ENCODE assay signal across 14 cellular contexts in genomic region chr19:42311612-42312160, GRCh38. TPM values are rescaled to one million over a fixed set of nuclear protein-coding genes. Genes with fewer than 3 reads are reported as not detected.
A peak's percentile ranks its signal among the peaks of the same experiment; 100 is the strongest.
DNase-seq lines count a peak whose midpoint lies in the region; ATAC-seq, FAIRE-seq and TF ChIP-seq lines count a peak whose summit lies in the region.
"Had no signal": no experiment of that assay in that cellular context is flagged by ENCODE, and none has a peak within 500 bp of the region (broad histone marks: within the 10 kb centered on the region; RNA-seq: fewer than 3 reads in every experiment).

No MANE protein-coding gene starts in this region.

- ATAC-seq in HepG2 (peak; percentile 65), right lobe of liver (no peak)
- no peak for ATAC-seq in effector memory CD8-positive, alpha-beta T cell (replicated peaks)

- in situ Hi-C loops in HepG2 (cut with HindIII; ENCODE audit: extremely low pct_ligation_motif_present, low pct_unique_long_range_greater_than_20kb) = no loop called here

- H3K36me3 ChIP-seq in HepG2 (replicated peaks in 1 of 2; ENCODE audit: control insufficient read depth in 1 of 2, insufficient read depth in 2 of 2, low read length in 2 of 2) (no peaks in the 10 kb centered on the region), right lobe of liver (no peaks in the 10 kb centered on the region), OCI-LY3 (replicated peaks; ENCODE audit: low read depth, low read length) (no peaks in the 10 kb centered on the region), endodermal cell (ENCODE audit: control insufficient read depth, insufficient read depth, low read length) (no peaks in the 10 kb centered on the region), colonic mucosa (no peaks in the 10 kb centered on the region)
- H3K36me3 ChIP-seq: cardiac muscle cell, transverse colon had no signal

- H2AFZ ChIP-seq in HepG2 (ENCODE audit: low read length) = no peak overlapping the region
- no peak overlapping the region for H2AFZ ChIP-seq in OCI-LY3 (ENCODE audit: low read depth, low read length)

- H3K27me3 Mint-ChIP-seq in endodermal cell (ENCODE audit: insufficient read depth) = peaks cover 47% of the 10 kb centered on the region
- peaks cover 36 to 52% of the 10 kb centered on the region in 2 donors for H3K27me3 Mint-ChIP-seq in effector memory CD8-positive, alpha-beta T cell

- H3K4me2 ChIP-seq in HepG2 (ENCODE audit: low read depth, low read length) = no peak overlapping the region
- no peak overlapping the region for H3K4me2 ChIP-seq in OCI-LY3 (ENCODE audit: low read length)

- no peak for FAIRE-seq in HepG2 (lab: Jason Lieb, UNC)

- TF ChIP-seq CTCF in HepG2 (CRISPR knock-in tag; IDR thresholded peaks at IDR 0.05) = peak; percentile 51
- no peak for TF ChIP-seq CTCF in right lobe of liver (IDR thresholded peaks at IDR 0.05)
- TF ChIP-seq CTCF in OCI-LY3 (IDR thresholded peaks at IDR 0.05; ENCODE audit: low read depth, low read length) = peak; percentile 19
- TF ChIP-seq CTCF in endodermal cell (conservative IDR thresholded peaks at IDR 0.05) = peak; percentile 67
- TF ChIP-seq CTCF in colonic mucosa (IDR thresholded peaks at IDR 0.05) = no peak

- TF ChIP-seq EP300 in HepG2 (IDR thresholded peaks at IDR 0.05; ENCODE audit: low read depth in 2 of 2, low read length in 2 of 2) = no peak
- TF ChIP-seq EP300 in HepG2 (CRISPR knock-in tag; IDR thresholded peaks at IDR 0.05; ENCODE audit: borderline replicate concordance) = no peak

- H3K9me3 ChIP-seq in HepG2 (ENCODE audit: low read length) (no peaks in the 10 kb centered on the region), right lobe of liver (no peaks in the 10 kb centered on the region), OCI-LY3 (ENCODE audit: insufficient read depth, low read length) (no peaks in the 10 kb centered on the region), endodermal cell (ENCODE audit: control insufficient read depth, low read length) (no peaks in the 10 kb centered on the region), colonic mucosa (no peaks in the 10 kb centered on the region)
- H3K9me3 ChIP-seq: transverse colon had no signal

- CTCF ChIA-PET in HepG2 (lab: Yijun Ruan, JAX; ENCODE audit: low intra/inter-chr PET ratio, low total read pairs) = no interaction called here

- no peak for DNase-seq in HepG2 (ENCODE audit: low spot score)
- DNase-seq in right lobe of liver = no peak
- DNase-seq in endodermal cell = peak; percentile 69
- DNase-seq in colonic mucosa = no peak
- no peak for DNase-seq in mucosa of gallbladder (ENCODE audit: low spot score)
- DNase-seq in effector memory CD8-positive, alpha-beta T cell = no peak
- no peak for DNase-seq in activated CD8-positive, alpha-beta memory T cell treated with anti-CD3 and anti-CD28 coated beads, Interleukin-2, amount 50 U/mL, for 48 hours
- DNase-seq: activated effector memory CD4-positive, alpha-beta T cell treated with anti-CD3 and anti-CD28 coated beads, Interleukin-2, amount 50 U/mL, for 16 hours; islet precursor cell; Right ventricle myocardium superior; transverse colon had no signal

- intact Hi-C loops in HepG2 (cut with micrococcal nuclease; ENCODE audit: unreplicated experiment) = no loop called here
- intact Hi-C loops in right lobe of liver (cut with DNase I) = no loop called here
- intact Hi-C loops in colonic mucosa (cut with DNase I) = no loop called here

- TF ChIP-seq RAD21 in HepG2 (CRISPR knock-in tag; IDR thresholded peaks at IDR 0.05) = no peak

- no peaks in the 10 kb centered on the region for H3K79me2 ChIP-seq in HepG2 (ENCODE audit: insufficient read depth, low read length)
- H3K79me2 ChIP-seq in OCI-LY3 (ENCODE audit: low read length) = no peaks in the 10 kb centered on the region

- H3K4me1 ChIP-seq in HepG2 (ENCODE audit: insufficient read depth, low read length) = peaks cover 25% of the 10 kb centered on the region
- peaks cover 0 to 6% (median 0%) of the 10 kb centered on the region in 4 donors for H3K4me1 ChIP-seq in right lobe of liver
- peaks cover 16% of the 10 kb centered on the region for H3K4me1 ChIP-seq in OCI-LY3 (ENCODE audit: low read length)
- H3K4me1 ChIP-seq in endodermal cell (ENCODE audit: control insufficient read depth, insufficient read depth, low read length) = no peaks in the 10 kb centered on the region
- H3K4me1 ChIP-seq in colonic mucosa = no peaks in the 10 kb centered on the region

- H3K9ac ChIP-seq in HepG2 (ENCODE audit: insufficient read depth, low read depth, low read length) = no peak overlapping the region
- H3K9ac ChIP-seq in OCI-LY3 (ENCODE audit: low read length) = no peak overlapping the region
- H3K9ac ChIP-seq in endodermal cell (ENCODE audit: extremely low read depth, low read length, poor library complexity, severe bottlenecking) = no peak overlapping the region
- no peak overlapping the region for H3K9ac ChIP-seq in colonic mucosa (ENCODE audit: low read depth in 2 of 2, low read length in 2 of 2)

- POLR2A ChIA-PET in HepG2 (lab: Yijun Ruan, JAX) = no interaction called here

- no peaks in the 10 kb centered on the region for H3K36me3 Mint-ChIP-seq in endodermal cell (ENCODE audit: low read depth)
- no peaks in the 10 kb centered on the region for H3K36me3 Mint-ChIP-seq in effector memory CD8-positive, alpha-beta T cell (ENCODE audit: insufficient read depth)

- 0% methylated on average over 1 of the region's 2 CpGs for WGBS in HepG2 (ENCODE audit: low lambda C conversion rate)
- WGBS in right lobe of liver (ENCODE audit: insufficient coverage, low coverage, low lambda C conversion rate, missing lambda C conversion rate) = 56% methylated on average over 1 of the region's 2 CpGs
- 87 to 100% methylated on average over 2 of the region's 2 CpGs for WGBS in endodermal cell (ENCODE audit: insufficient coverage in 1 of 2, insufficient read length in 1 of 2), 2 experiments

- H3K4me1 Mint-ChIP-seq in endodermal cell = peaks cover 3% of the 10 kb centered on the region
- H3K4me1 Mint-ChIP-seq in effector memory CD8-positive, alpha-beta T cell (ENCODE audit: low read depth in 2 of 2) = peaks cover 16 to 18% of the 10 kb centered on the region in 2 donors

- TF ChIP-seq POLR2A in HepG2 (IDR thresholded peaks at IDR 0.05; ENCODE audit: insufficient read depth in 1 of 2, low read depth in 2 of 2, low read length in 2 of 2) = no peak
- TF ChIP-seq POLR2A in right lobe of liver (IDR thresholded peaks at IDR 0.05) = no peak

- no peak overlapping the region for H3K27ac Mint-ChIP-seq in endodermal cell
- no peak overlapping the region for H3K27ac Mint-ChIP-seq in effector memory CD8-positive, alpha-beta T cell

- H3K9me3 Mint-ChIP-seq in endodermal cell = no peaks in the 10 kb centered on the region
- H3K9me3 Mint-ChIP-seq in effector memory CD8-positive, alpha-beta T cell = no peaks in the 10 kb centered on the region

- H3K27me3 ChIP-seq in HepG2 (ENCODE audit: control insufficient read depth in 1 of 2, insufficient read depth in 2 of 2, low read length in 2 of 2) (peaks cover 0 to 10% of the 10 kb centered on the region in 2 experiments; a peak in 3 of 5 replicates), right lobe of liver (no peaks in the 10 kb centered on the region), OCI-LY3 (ENCODE audit: low read depth, low read length) (no peaks in the 10 kb centered on the region), endodermal cell (ENCODE audit: control insufficient read depth, insufficient read depth, low read length, poor library complexity, severe bottlenecking) (peaks cover 23% of the 10 kb centered on the region), colonic mucosa (peaks cover 9% of the 10 kb centered on the region)

- H4K20me1 ChIP-seq in HepG2 (ENCODE audit: insufficient read depth, low read length) = no peaks in the 10 kb centered on the region
- H4K20me1 ChIP-seq in OCI-LY3 (ENCODE audit: insufficient read depth, low read length) = no peaks in the 10 kb centered on the region

- no peak overlapping the region for H3K4me3 Mint-ChIP-seq in endodermal cell
- peak overlapping the region in 1 of 2 donors; percentile 76 for H3K4me3 Mint-ChIP-seq in effector memory CD8-positive, alpha-beta T cell

- H3K4me3 ChIP-seq in HepG2 (replicated peaks in 1 of 3; ENCODE audit: insufficient read depth in 1 of 3, low read depth in 2 of 3, low read length in 3 of 3) (no peak overlapping the region), right lobe of liver (no peak overlapping the region), OCI-LY3 (ENCODE audit: low read length) (no peak overlapping the region), endodermal cell (ENCODE audit: low read length) (no peak overlapping the region), colonic mucosa (no peak overlapping the region)
- H3K4me3 ChIP-seq: cardiac muscle cell, skin epidermis, transverse colon had no signal

- H3K27ac ChIP-seq in HepG2 (ENCODE audit: extremely low read length, insufficient read depth, low read length) = no peak overlapping the region
- no peak overlapping the region for H3K27ac ChIP-seq in right lobe of liver
- no peak overlapping the region for H3K27ac ChIP-seq in OCI-LY3 (ENCODE audit: low read length)
- no peak overlapping the region for H3K27ac ChIP-seq in endodermal cell (ENCODE audit: low read depth, low read length)
- H3K27ac ChIP-seq in colonic mucosa = no peak overlapping the region
- H3K27ac ChIP-seq: cardiac muscle cell, skin epidermis, transverse colon had no signal

- no TSS peak for BruUV-seq in HepG2 (replicated peaks; lab: Mats Ljungman, UMichigan)

RNA-seq across cellular contexts. Expression of gene TMEM145, which starts 1.4 kb away (rescaled TPM):
- total RNA-seq in HepG2 (2016; rRNA removed; fragmentation: Illumina TruSeq; extraction: Trizol) (0.07 TPM in 1 of 2 replicates, not detected in the other), right lobe of liver (under 1 TPM in 3 of 6 experiments, not detected in 3; 0.10 to 0.16 (median 0.12) TPM), endodermal cell (under 1 TPM; 0.38 to 0.42 TPM), colonic mucosa (under 1 TPM; 0.24 to 0.94 TPM), mucosa of gallbladder (0.63 TPM)
- total RNA-seq in HepG2 (2016; cell fraction: cytosol; rRNA removed; fragmentation: Illumina TruSeq; extraction: Trizol; ENCODE audit: low read depth) = not detected in 2 replicates
- total RNA-seq in HepG2 (2016; cell fraction: insoluble cytoplasmic fraction; rRNA removed; fragmentation: Illumina TruSeq; extraction: Trizol) = 0.13 and 0.15 TPM in 2 replicates
- total RNA-seq in HepG2 (2016; cell fraction: membrane; rRNA removed; fragmentation: Illumina TruSeq; extraction: Trizol) = not detected in 2 replicates
- total RNA-seq in HepG2 (2016; cell fraction: nucleus; rRNA removed; fragmentation: Illumina TruSeq; extraction: Trizol) = 0.88 and 1.9 TPM in 2 replicates
- polyA plus RNA-seq in HepG2 (2011; rRNA removed) = 5.1 and 5.5 TPM in 2 replicates
- 2.0 and 2.3 TPM in 2 replicates for polyA plus RNA-seq in HepG2 (2011; cell fraction: cytosol; rRNA removed)
- 39.2 and 50.9 TPM in 2 replicates for polyA plus RNA-seq in HepG2 (2011; cell fraction: nucleus; rRNA removed)
- polyA plus RNA-seq in HepG2 (2012) = 2.9 and 6.2 TPM in 2 replicates
- 0.26 TPM in 1 of 2 replicates, not detected in the other for polyA plus RNA-seq in HepG2 (2016; cell fraction: cytosol; fragmentation: Illumina TruSeq; extraction: Trizol; ENCODE audit: low read depth)
- 0.57 and 0.73 TPM in 2 replicates for polyA plus RNA-seq in HepG2 (2016; cell fraction: insoluble cytoplasmic fraction; fragmentation: Illumina TruSeq; extraction: Trizol; ENCODE audit: low read depth)
- polyA plus RNA-seq in HepG2 (2016; cell fraction: membrane; fragmentation: Illumina TruSeq; extraction: Trizol; ENCODE audit: low read depth) = 0.17 and 0.27 TPM in 2 replicates
- 1.7 and 2.8 TPM in 2 replicates for polyA plus RNA-seq in HepG2 (2016; cell fraction: nucleus; fragmentation: Illumina TruSeq; extraction: Trizol; ENCODE audit: insufficient read depth, low read depth)
- polyA minus RNA-seq in HepG2 (2011; rRNA and poly(A)+ RNA removed; ENCODE audit: low replicate concordance) = 0.44 and 14.7 TPM in 2 replicates
- 1.3 and 4.2 TPM in 2 replicates for polyA minus RNA-seq in HepG2 (2011; cell fraction: cytosol; rRNA and poly(A)+ RNA removed)
- polyA minus RNA-seq in HepG2 (2011; cell fraction: nucleus; rRNA and poly(A)+ RNA removed) = 16.7 and 20.3 TPM in 2 replicates
- polyA plus RNA-seq in endodermal cell (2013, experiment 1 of 2) = 4.4 TPM
- 2.2 TPM for polyA plus RNA-seq in endodermal cell (2013, experiment 2 of 2)
- total RNA-seq: transverse colon had no signal

RNA-seq across cellular contexts. Expression of gene PAFAH1B3, which starts 9.3 kb away (rescaled TPM):
- total RNA-seq in HepG2 (2016; rRNA removed; fragmentation: Illumina TruSeq; extraction: Trizol) (58.0 and 58.6 TPM in 2 replicates), right lobe of liver (10 to 100 TPM in 1 of 6 experiments, 1 to 10 TPM in 5; 1.6 to 10.6 (median 5.0) TPM), endodermal cell (10 to 100 TPM; 63.0 to 70.2 TPM), colonic mucosa (10 to 100 TPM; 42.5 to 53.0 TPM), mucosa of gallbladder (28.6 TPM)
- total RNA-seq in HepG2 (2016; cell fraction: cytosol; rRNA removed; fragmentation: Illumina TruSeq; extraction: Trizol; ENCODE audit: low read depth) = 50.5 and 73.0 TPM in 2 replicates
- total RNA-seq in HepG2 (2016; cell fraction: insoluble cytoplasmic fraction; rRNA removed; fragmentation: Illumina TruSeq; extraction: Trizol) = 61.4 and 62.4 TPM in 2 replicates
- 53.6 and 73.9 TPM in 2 replicates for total RNA-seq in HepG2 (2016; cell fraction: membrane; rRNA removed; fragmentation: Illumina TruSeq; extraction: Trizol)
- total RNA-seq in HepG2 (2016; cell fraction: nucleus; rRNA removed; fragmentation: Illumina TruSeq; extraction: Trizol) = 23.8 and 27.3 TPM in 2 replicates
- 27.4 and 31.2 TPM in 2 replicates for polyA plus RNA-seq in HepG2 (2011; rRNA removed)
- polyA plus RNA-seq in HepG2 (2011; cell fraction: cytosol; rRNA removed) = 38.9 and 49.7 TPM in 2 replicates
- 31.1 and 32.3 TPM in 2 replicates for polyA plus RNA-seq in HepG2 (2011; cell fraction: nucleus; rRNA removed)
- 21.3 and 29.1 TPM in 2 replicates for polyA plus RNA-seq in HepG2 (2012)
- polyA plus RNA-seq in HepG2 (2016; cell fraction: cytosol; fragmentation: Illumina TruSeq; extraction: Trizol; ENCODE audit: low read depth) = 59.5 and 77.2 TPM in 2 replicates
- polyA plus RNA-seq in HepG2 (2016; cell fraction: insoluble cytoplasmic fraction; fragmentation: Illumina TruSeq; extraction: Trizol; ENCODE audit: low read depth) = 57.4 and 72.9 TPM in 2 replicates
- polyA plus RNA-seq in HepG2 (2016; cell fraction: membrane; fragmentation: Illumina TruSeq; extraction: Trizol; ENCODE audit: low read depth) = 53.3 and 66.7 TPM in 2 replicates
- polyA plus RNA-seq in HepG2 (2016; cell fraction: nucleus; fragmentation: Illumina TruSeq; extraction: Trizol; ENCODE audit: insufficient read depth, low read depth) = 41.3 and 41.9 TPM in 2 replicates
- 27.9 and 60.4 TPM in 2 replicates for polyA minus RNA-seq in HepG2 (2011; rRNA and poly(A)+ RNA removed; ENCODE audit: low replicate concordance)
- 16.4 and 20.1 TPM in 2 replicates for polyA minus RNA-seq in HepG2 (2011; cell fraction: cytosol; rRNA and poly(A)+ RNA removed)
- polyA minus RNA-seq in HepG2 (2011; cell fraction: nucleus; rRNA and poly(A)+ RNA removed) = 7.9 and 8.8 TPM in 2 replicates
- 105 TPM for polyA plus RNA-seq in endodermal cell (2013, experiment 1 of 2)
- 98.0 TPM for polyA plus RNA-seq in endodermal cell (2013, experiment 2 of 2)

RNA-seq across cellular contexts. Expression of gene PRR19, which starts 9.8 kb away (rescaled TPM):
- total RNA-seq in HepG2 (2016; rRNA removed; fragmentation: Illumina TruSeq; extraction: Trizol) (0.33 and 0.38 TPM in 2 replicates), right lobe of liver (under 1 TPM; 0.18 to 0.74 (median 0.21) TPM), endodermal cell (1 to 10 TPM; 1.4 to 2.7 TPM), colonic mucosa (1 to 10 TPM in 1 of 2 donors, under 1 TPM in 1; 0.32 to 1.0 TPM), mucosa of gallbladder (0.75 TPM)
- not detected in 2 replicates for total RNA-seq in HepG2 (2016; cell fraction: cytosol; rRNA removed; fragmentation: Illumina TruSeq; extraction: Trizol; ENCODE audit: low read depth)
- 0.28 and 0.43 TPM in 2 replicates for total RNA-seq in HepG2 (2016; cell fraction: insoluble cytoplasmic fraction; rRNA removed; fragmentation: Illumina TruSeq; extraction: Trizol)
- 0.14 and 0.43 TPM in 2 replicates for total RNA-seq in HepG2 (2016; cell fraction: membrane; rRNA removed; fragmentation: Illumina TruSeq; extraction: Trizol)
- total RNA-seq in HepG2 (2016; cell fraction: nucleus; rRNA removed; fragmentation: Illumina TruSeq; extraction: Trizol) = 0.50 TPM in 1 of 2 replicates, not detected in the other
- polyA plus RNA-seq in HepG2 (2011; rRNA removed) = 0.21 and 0.26 TPM in 2 replicates
- polyA plus RNA-seq in HepG2 (2011; cell fraction: cytosol; rRNA removed) = 0.23 and 0.34 TPM in 2 replicates
- polyA plus RNA-seq in HepG2 (2011; cell fraction: nucleus; rRNA removed) = 0.43 and 0.80 TPM in 2 replicates
- 0.51 TPM in 1 of 2 replicates, not detected in the other for polyA plus RNA-seq in HepG2 (2012)
- polyA plus RNA-seq in HepG2 (2016; cell fraction: cytosol; fragmentation: Illumina TruSeq; extraction: Trizol; ENCODE audit: low read depth) = 0.21 and 0.22 TPM in 2 replicates
- polyA plus RNA-seq in HepG2 (2016; cell fraction: insoluble cytoplasmic fraction; fragmentation: Illumina TruSeq; extraction: Trizol; ENCODE audit: low read depth) = 0.69 and 0.88 TPM in 2 replicates
- 0.19 and 0.38 TPM in 2 replicates for polyA plus RNA-seq in HepG2 (2016; cell fraction: membrane; fragmentation: Illumina TruSeq; extraction: Trizol; ENCODE audit: low read depth)
- 0.57 and 1.5 TPM in 2 replicates for polyA plus RNA-seq in HepG2 (2016; cell fraction: nucleus; fragmentation: Illumina TruSeq; extraction: Trizol; ENCODE audit: insufficient read depth, low read depth)
- 0.94 and 1.4 TPM in 2 replicates for polyA minus RNA-seq in HepG2 (2011; rRNA and poly(A)+ RNA removed; ENCODE audit: low replicate concordance)
- polyA minus RNA-seq in HepG2 (2011; cell fraction: cytosol; rRNA and poly(A)+ RNA removed) = 0.88 TPM in 1 of 2 replicates, not detected in the other
- polyA minus RNA-seq in HepG2 (2011; cell fraction: nucleus; rRNA and poly(A)+ RNA removed) = 0.25 TPM in 1 of 2 replicates, not detected in the other
- polyA plus RNA-seq in endodermal cell (2013, experiment 1 of 2) = 1.9 TPM
- 2.4 TPM for polyA plus RNA-seq in endodermal cell (2013, experiment 2 of 2)
- total RNA-seq: Right ventricle myocardium superior had no signal

RNA-seq across cellular contexts. Expression of gene MEGF8, which starts 13.7 kb away (rescaled TPM):
- 3.9 and 8.8 TPM in 2 replicates for total RNA-seq in HepG2 (2016; rRNA removed; fragmentation: Illumina TruSeq; extraction: Trizol)
- 0.79 and 1.2 TPM in 2 replicates for total RNA-seq in HepG2 (2016; cell fraction: cytosol; rRNA removed; fragmentation: Illumina TruSeq; extraction: Trizol; ENCODE audit: low read depth)
- total RNA-seq in HepG2 (2016; cell fraction: insoluble cytoplasmic fraction; rRNA removed; fragmentation: Illumina TruSeq; extraction: Trizol) = 3.1 and 9.6 TPM in 2 replicates
- 1.9 and 2.7 TPM in 2 replicates for total RNA-seq in HepG2 (2016; cell fraction: membrane; rRNA removed; fragmentation: Illumina TruSeq; extraction: Trizol)
- 9.4 and 10.4 TPM in 2 replicates for total RNA-seq in HepG2 (2016; cell fraction: nucleus; rRNA removed; fragmentation: Illumina TruSeq; extraction: Trizol)
- 4.0 and 6.2 TPM in 2 replicates for polyA plus RNA-seq in HepG2 (2011; rRNA removed)
- 4.4 and 7.8 TPM in 2 replicates for polyA plus RNA-seq in HepG2 (2011; cell fraction: cytosol; rRNA removed)
- 16.2 and 21.3 TPM in 2 replicates for polyA plus RNA-seq in HepG2 (2011; cell fraction: nucleus; rRNA removed)
- polyA plus RNA-seq in HepG2 (2012) = 10.2 and 12.4 TPM in 2 replicates
- 0.61 and 0.62 TPM in 2 replicates for polyA plus RNA-seq in HepG2 (2016; cell fraction: cytosol; fragmentation: Illumina TruSeq; extraction: Trizol; ENCODE audit: low read depth)
- polyA plus RNA-seq in HepG2 (2016; cell fraction: insoluble cytoplasmic fraction; fragmentation: Illumina TruSeq; extraction: Trizol; ENCODE audit: low read depth) = 4.1 and 4.7 TPM in 2 replicates
- 1.0 and 1.2 TPM in 2 replicates for polyA plus RNA-seq in HepG2 (2016; cell fraction: membrane; fragmentation: Illumina TruSeq; extraction: Trizol; ENCODE audit: low read depth)
- 15.0 and 18.4 TPM in 2 replicates for polyA plus RNA-seq in HepG2 (2016; cell fraction: nucleus; fragmentation: Illumina TruSeq; extraction: Trizol; ENCODE audit: insufficient read depth, low read depth)
- polyA minus RNA-seq in HepG2 (2011; rRNA and poly(A)+ RNA removed; ENCODE audit: low replicate concordance) = 0.96 and 23.0 TPM in 2 replicates
- polyA minus RNA-seq in HepG2 (2011; cell fraction: cytosol; rRNA and poly(A)+ RNA removed) = 11.7 and 11.8 TPM in 2 replicates
- polyA minus RNA-seq in HepG2 (2011; cell fraction: nucleus; rRNA and poly(A)+ RNA removed) = 11.7 and 11.8 TPM in 2 replicates
- total RNA-seq in right lobe of liver = 10 to 100 TPM in 1 of 6 experiments, 1 to 10 TPM in 5; 5.5 to 11.0 (median 8.7) TPM
- 10 to 100 TPM; 48.0 to 51.4 TPM for total RNA-seq in endodermal cell
- polyA plus RNA-seq in endodermal cell (2013, experiment 1 of 2) = 26.6 TPM
- 28.6 TPM for polyA plus RNA-seq in endodermal cell (2013, experiment 2 of 2)
- total RNA-seq in colonic mucosa = 10 to 100 TPM; 13.4 to 16.5 TPM
- 32.8 TPM for total RNA-seq in mucosa of gallbladder

RNA-seq across cellular contexts. Expression of gene CIC, which starts 42.6 kb away (rescaled TPM):
- total RNA-seq in HepG2 (2016; rRNA removed; fragmentation: Illumina TruSeq; extraction: Trizol) (5.4 and 8.0 TPM in 2 replicates), right lobe of liver (10 to 100 TPM; 19.9 to 53.6 (median 35.2) TPM), endodermal cell (10 to 100 TPM; 48.6 to 57.6 TPM), colonic mucosa (10 to 100 TPM; 47.8 to 54.6 TPM), mucosa of gallbladder (93.4 TPM)
- 1.5 and 1.8 TPM in 2 replicates for total RNA-seq in HepG2 (2016; cell fraction: cytosol; rRNA removed; fragmentation: Illumina TruSeq; extraction: Trizol; ENCODE audit: low read depth)
- 5.2 and 7.8 TPM in 2 replicates for total RNA-seq in HepG2 (2016; cell fraction: insoluble cytoplasmic fraction; rRNA removed; fragmentation: Illumina TruSeq; extraction: Trizol)
- 4.6 and 4.9 TPM in 2 replicates for total RNA-seq in HepG2 (2016; cell fraction: membrane; rRNA removed; fragmentation: Illumina TruSeq; extraction: Trizol)
- total RNA-seq in HepG2 (2016; cell fraction: nucleus; rRNA removed; fragmentation: Illumina TruSeq; extraction: Trizol) = 10.4 and 12.3 TPM in 2 replicates
- polyA plus RNA-seq in HepG2 (2011; rRNA removed) = 5.9 and 8.3 TPM in 2 replicates
- 3.3 and 5.6 TPM in 2 replicates for polyA plus RNA-seq in HepG2 (2011; cell fraction: cytosol; rRNA removed)
- polyA plus RNA-seq in HepG2 (2011; cell fraction: nucleus; rRNA removed) = 60.6 and 75.8 TPM in 2 replicates
- 17.6 and 25.1 TPM in 2 replicates for polyA plus RNA-seq in HepG2 (2012)
- 1.7 and 1.9 TPM in 2 replicates for polyA plus RNA-seq in HepG2 (2016; cell fraction: cytosol; fragmentation: Illumina TruSeq; extraction: Trizol; ENCODE audit: low read depth)
- polyA plus RNA-seq in HepG2 (2016; cell fraction: insoluble cytoplasmic fraction; fragmentation: Illumina TruSeq; extraction: Trizol; ENCODE audit: low read depth) = 10.1 and 16.9 TPM in 2 replicates
- polyA plus RNA-seq in HepG2 (2016; cell fraction: membrane; fragmentation: Illumina TruSeq; extraction: Trizol; ENCODE audit: low read depth) = 5.7 and 6.0 TPM in 2 replicates
- 61.0 and 65.4 TPM in 2 replicates for polyA plus RNA-seq in HepG2 (2016; cell fraction: nucleus; fragmentation: Illumina TruSeq; extraction: Trizol; ENCODE audit: insufficient read depth, low read depth)
- polyA minus RNA-seq in HepG2 (2011; rRNA and poly(A)+ RNA removed; ENCODE audit: low replicate concordance) = 3.6 and 7.9 TPM in 2 replicates
- polyA minus RNA-seq in HepG2 (2011; cell fraction: cytosol; rRNA and poly(A)+ RNA removed) = 9.1 and 10.8 TPM in 2 replicates
- 14.7 and 15.5 TPM in 2 replicates for polyA minus RNA-seq in HepG2 (2011; cell fraction: nucleus; rRNA and poly(A)+ RNA removed)
- 55.5 TPM for polyA plus RNA-seq in endodermal cell (2013, experiment 1 of 2)
- 51.2 TPM for polyA plus RNA-seq in endodermal cell (2013, experiment 2 of 2)

Comparison
In these comparisons a context has a peak if more than half of its experiments do, and no peak if none do; other contexts are left out.
1. CTCF ChIP-seq: peak in HepG2 (single experiment), OCI-LY3 (single experiment) and endodermal cell (single experiment); none in right lobe of liver (0 of 4) and colonic mucosa (single experiment).